In the genomic region with DNA sequence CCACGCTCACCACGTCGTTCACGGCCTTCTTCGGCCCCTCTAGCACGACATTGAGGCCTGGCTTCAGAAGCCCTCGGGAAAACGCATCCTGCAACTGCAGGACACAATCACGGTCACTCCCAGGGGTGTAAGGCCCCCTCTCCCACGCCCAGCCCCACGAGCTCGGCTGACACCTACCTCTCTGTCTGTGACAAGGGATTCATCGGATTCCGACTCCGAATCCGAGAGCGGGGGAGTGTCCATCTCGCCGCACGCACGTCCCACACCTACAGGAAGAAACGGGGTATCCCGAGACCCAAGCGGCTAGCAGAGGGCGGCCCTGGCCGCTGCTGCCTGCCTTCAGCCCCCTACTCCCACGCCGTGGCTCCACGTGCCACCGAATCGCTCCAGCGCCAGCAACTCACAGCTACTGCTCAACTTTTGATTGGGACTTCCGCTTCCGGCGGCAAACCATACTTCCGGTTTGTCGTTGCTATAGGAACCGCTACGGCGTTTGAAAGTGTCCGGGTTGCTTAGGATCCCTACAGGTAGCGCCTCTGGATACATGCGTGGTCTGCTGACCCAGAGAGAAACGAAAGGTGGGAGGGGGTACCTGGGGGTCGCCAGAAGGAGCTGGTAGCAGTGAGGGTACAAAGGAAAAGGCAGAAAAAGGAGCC, we compare ENCODE assay signal across 8 cellular contexts.
DNase-seq lines count a peak whose midpoint lies in the region; ATAC-seq lines count a peak whose summit lies in the region.

TSS of gene CFAP57 (plus strand) at position 455 of the 656 bp plus-strand sequence. CDS start 424 bp downstream, outside the sequence.
TSS of gene EBNA1BP2 (minus strand) at position 415 of the 656 bp plus-strand sequence. CDS start at position 243, 172 bp downstream.

- ATAC-seq in GM21447 (IDR thresholded peaks at IDR 0.05; ENCODE audit: unreplicated experiment), result peak; percentile 91

- H3K9ac ChIP-seq in HUES48 (ENCODE audit: low read depth, low read length), result peak within 1 kb of the TSS; percentile 76

- H3K4me1 ChIP-seq in HUES48 (ENCODE audit: control insufficient read depth, insufficient read depth, low read length), result peaks cover 10% of the 10 kb centered on the region

- peak; percentile 89 for DNase-seq in D341Med (ENCODE audit: low spot score)
- peak; percentile 74 for DNase-seq in NOMO-1 treated with dmso at 0.1 percent for 144 hours (lab: John Stamatoyannopoulos, UW; ENCODE audit: unreplicated experiment)
- peak; percentile 75 for DNase-seq in activated CD8-positive, alpha-beta memory T cell treated with anti-CD3 and anti-CD28 coated beads, Interleukin-2, amount 50 U/mL, for 1 hour (ENCODE audit: extremely low read depth)
- peak; percentile 97 for DNase-seq in epidermal melanocyte (ENCODE audit: insufficient read length, low spot score)
- DNase-seq in midbrain (lab: John Stamatoyannopoulos, UW), result peak; percentile 93
- DNase-seq in stimulated activated CD8-positive, alpha-beta memory T cell treated with anti-CD3 and anti-CD28 coated beads, Interleukin-15, amount 100 ng/mL, for 4 hours (ENCODE audit: low read depth in 2 of 2), result peak; percentile 82 to 88

- peaks cover 7% of the 10 kb centered on the region; the same call in 1 of the 2 replicates for H3K27me3 ChIP-seq in HUES48 (ENCODE audit: control insufficient read depth, insufficient read depth, low read length)

- peak within 1 kb of the TSS; percentile 96 for H3K4me3 ChIP-seq in HUES48 (ENCODE audit: low read depth, low read length)

- H3K36me3 ChIP-seq in HUES48 (ENCODE audit: control insufficient read depth, insufficient read depth, low read length), result peaks cover 39% of the 10 kb centered on the region

- H3K9me3 ChIP-seq in HUES48 (ENCODE audit: control insufficient read depth, insufficient read depth, low read length), result no peaks in the 10 kb centered on the region

- peak within 1 kb of the TSS; percentile 43 for H3K27ac ChIP-seq in HUES48 (ENCODE audit: low read depth, low read length)

Comparison
In these comparisons a context has a peak if more than half of its experiments do, and no peak if none do; other contexts are left out.
1. Peak in every context shown above with its lines: DNase-seq, ATAC-seq, H3K4me3 ChIP-seq and H3K27ac ChIP-seq.